In genomic region chr7:95319570-95319969, GRCh38 we compare ENCODE assay signal across 28 cellular contexts. TPM values are rescaled to one million over a fixed set of nuclear protein-coding genes. Genes with fewer than 3 reads are reported as not detected.
DNase-seq lines count a peak whose midpoint lies in the region; ATAC-seq, FAIRE-seq and TF ChIP-seq lines count a peak whose summit lies in the region.
"Had no signal": no experiment of that assay in that cellular context is flagged by ENCODE, and none has a peak within 500 bp of the region (broad histone marks: within the 10 kb centered on the region; RNA-seq: fewer than 3 reads in every experiment).

No MANE protein-coding gene starts in this region.

- no peaks in the 10 kb centered on the region for H3K36me3 Mint-ChIP-seq in glutamatergic neuron (ENCODE audit: unreplicated experiment)
- H3K36me3 Mint-ChIP-seq: CD14-positive monocyte; CD4-positive, alpha-beta memory T cell; CD4-positive, CD25-positive, alpha-beta regulatory T cell; CD8-positive, alpha-beta memory T cell had no signal

- TF ChIP-seq POLR2A in HepG2 (IDR thresholded peaks at IDR 0.05; ENCODE audit: insufficient read depth in 1 of 2, low read depth in 2 of 2, low read length in 2 of 2) (no peak), GM12878 (IDR thresholded peaks at IDR 0.05; ENCODE audit: low read depth, low read length) (no peak)

- ATAC-seq in HepG2 = no peak
- 0 out of 3 replicates have a peak, but pooled peaks have one; percentile 31 for ATAC-seq in GM12878
- no peak for ATAC-seq in GM18520 (IDR thresholded peaks at IDR 0.05; ENCODE audit: unreplicated experiment)

- SMC1A ChIA-PET in GM12878 (lab: Charles Lee; ENCODE audit: uncharacterized antibody, unreplicated experiment) = interaction anchor here (0.7 to 1.4 kb wide), 3 partner anchors 74 to 157 kb away, joined by 3 read pairs; no protein-coding TSS in a partner anchor

- no peak overlapping the region for H3K4me3 ChIP-seq in liver (ENCODE audit: low read depth in 1 of 3, low read length in 3 of 3)
- H3K4me3 ChIP-seq in HepG2 (replicated peaks in 1 of 3; ENCODE audit: insufficient read depth in 1 of 3, low read depth in 2 of 3, low read length in 3 of 3) = no peak overlapping the region
- H3K4me3 ChIP-seq in GM12878 = no peak overlapping the region
- H3K4me3 ChIP-seq: BLaER1 had no signal

- TF ChIP-seq RAD21 in liver (IDR thresholded peaks at IDR 0.05) (no peak), HepG2 (CRISPR knock-in tag; IDR thresholded peaks at IDR 0.05) (no peak), GM12878 (IDR thresholded peaks at IDR 0.05; ENCODE audit: insufficient read depth, low read depth, low read length) (no peak)

- H3K4me2 ChIP-seq in HepG2 (ENCODE audit: low read depth, low read length) (no peak overlapping the region), GM12878 (ENCODE audit: control insufficient read depth, insufficient read depth) (no peak overlapping the region)
- H3K4me2 ChIP-seq: BLaER1 had no signal

- no peaks in the 10 kb centered on the region for H3K9me3 ChIP-seq in liver (ENCODE audit: control insufficient read depth in 4 of 4, low read length in 3 of 4)
- H3K9me3 ChIP-seq in HepG2 (ENCODE audit: low read length) = no peaks in the 10 kb centered on the region
- H3K9me3 ChIP-seq in GM12878 (replicated peaks; ENCODE audit: control insufficient read depth, insufficient read depth, low read length) = no peaks in the 10 kb centered on the region
- H3K9me3 ChIP-seq: BE2C, BLaER1 had no signal

- no TSS peak for BruUV-seq in HepG2 (replicated peaks; lab: Mats Ljungman, UMichigan)
- BruUV-seq in GM12878 (replicated peaks; lab: Mats Ljungman, UMichigan) = no TSS peak

- FAIRE-seq in HepG2 (lab: Jason Lieb, UNC) = no peak
- FAIRE-seq in GM12878 (lab: Jason Lieb, UNC) = no peak
- FAIRE-seq: A204.1, G401.6 had no signal

- H3K27ac Mint-ChIP-seq in glutamatergic neuron (ENCODE audit: unreplicated experiment) = peak overlapping the region; percentile 99
- H3K27ac Mint-ChIP-seq: CD14-positive monocyte; CD4-positive, alpha-beta memory T cell; CD4-positive, CD25-positive, alpha-beta regulatory T cell; CD8-positive, alpha-beta memory T cell had no signal

- intact Hi-C loops in HepG2 (cut with micrococcal nuclease; ENCODE audit: unreplicated experiment) = no loop called here
- intact Hi-C loops in GM12878 (cut with micrococcal nuclease; ENCODE audit: unreplicated experiment) = loop anchor here (5.0 kb wide), 1 partner anchor 158 kb away; no protein-coding TSS in a partner anchor

- H3K36me3 ChIP-seq in liver (ENCODE audit: control insufficient read depth in 4 of 4, insufficient read depth in 3 of 4, low read depth in 1 of 4, low read length in 3 of 4) (peaks cover 0 to 9% (median 3%) of the 10 kb centered on the region in 4 donors), HepG2 (replicated peaks in 1 of 2; ENCODE audit: control insufficient read depth in 1 of 2, insufficient read depth in 2 of 2, low read length in 2 of 2) (no peaks in the 10 kb centered on the region), GM12878 (ENCODE audit: control insufficient read depth in 2 of 2, insufficient read depth in 2 of 2, low read length in 1 of 2) (no peaks in the 10 kb centered on the region)
- H3K36me3 ChIP-seq: BE2C, BLaER1 had no signal

- TF ChIP-seq CTCF in liver (IDR thresholded peaks at IDR 0.05; ENCODE audit: low read depth, low read length, missing input control) (no peak), HepG2 (CRISPR knock-in tag; IDR thresholded peaks at IDR 0.05) (no peak), GM12878 (IDR thresholded peaks at IDR 0.05 in 2 of 3, conservative IDR thresholded peaks at IDR 0.05 in 1 of 3; ENCODE audit: control insufficient read depth in 2 of 3, extremely low read depth in 1 of 3, insufficient read depth in 1 of 3, low read depth in 3 of 3, low read length in 3 of 3) (no peak), glutamatergic neuron (IDR thresholded peaks at IDR 0.05; ENCODE audit: partially characterized antibody, unreplicated experiment) (no peak)

- H3K9ac ChIP-seq in liver (ENCODE audit: low read depth in 1 of 2, low read length in 2 of 2) (peak overlapping the region in 1 of 2 donors; percentile 24), HepG2 (ENCODE audit: insufficient read depth, low read depth, low read length) (no peak overlapping the region), GM12878 (ENCODE audit: control insufficient read depth, insufficient read depth, low read length) (no peak overlapping the region)
- H3K9ac ChIP-seq: BLaER1 had no signal

- no peak overlapping the region for H2AFZ ChIP-seq in HepG2 (ENCODE audit: low read length)
- no peak overlapping the region for H2AFZ ChIP-seq in GM12878 (ENCODE audit: control insufficient read depth, low read depth, low read length)

- RAD21 ChIA-PET in GM12878 (lab: Charles Lee; ENCODE audit: unreplicated experiment) = no interaction called here

- CTCF ChIA-PET in HepG2 (lab: Yijun Ruan, JAX; ENCODE audit: low intra/inter-chr PET ratio, low total read pairs) (no interaction called here), GM12878 (lab: Yijun Ruan, JAX) (interaction anchor here (1.5 kb wide), 1 partner anchor 9 kb away, joined by 4 read pairs; no protein-coding TSS in a partner anchor)

- peaks cover 5% of the 10 kb centered on the region for H3K9me3 Mint-ChIP-seq in glutamatergic neuron (ENCODE audit: unreplicated experiment)
- H3K9me3 Mint-ChIP-seq: CD4-positive, alpha-beta memory T cell; CD8-positive, alpha-beta memory T cell had no signal

- H3K4me1 ChIP-seq in liver (ENCODE audit: control insufficient read depth in 4 of 4, insufficient read depth in 4 of 4, low read length in 3 of 4) = peaks cover 2 to 54% (median 46%) of the 10 kb centered on the region in 4 donors
- peaks cover 43% of the 10 kb centered on the region for H3K4me1 ChIP-seq in HepG2 (ENCODE audit: insufficient read depth, low read length)
- no peaks in the 10 kb centered on the region for H3K4me1 ChIP-seq in GM12878 (ENCODE audit: control insufficient read depth, insufficient read depth, low read length)
- H3K4me1 ChIP-seq: BE2C, BLaER1 had no signal

- H3K27ac ChIP-seq in liver (ENCODE audit: low read depth in 1 of 2, low read length in 2 of 2) = peak overlapping the region; percentile 70 to 85
- no peak overlapping the region for H3K27ac ChIP-seq in HepG2 (ENCODE audit: extremely low read length, insufficient read depth, low read length)
- H3K27ac ChIP-seq in GM12878 (ENCODE audit: control insufficient read depth, insufficient read depth) = no peak overlapping the region
- H3K27ac ChIP-seq: BLaER1 had no signal

- 95% methylated on average over 1 of the region's 1 CpG for WGBS in liver
- WGBS in HepG2 (ENCODE audit: low lambda C conversion rate) = 94% methylated on average over 1 of the region's 1 CpG
- WGBS in GM12878 (ENCODE audit: insufficient coverage, insufficient replicate concordance, low lambda C conversion rate, missing lambda C conversion rate) = 100% methylated on average over 1 of the region's 1 CpG

- DNase-seq in HepG2 (ENCODE audit: low spot score) = no peak
- DNase-seq in GM12878 (ENCODE audit: low read depth, low spot score) = no peak
- no peak for DNase-seq in glutamatergic neuron
- DNase-seq in NOMO-1 treated with DMSO at 0.1 percent for 48 hours (lab: John Stamatoyannopoulos, UW; ENCODE audit: unreplicated experiment) = no peak
- no peak for DNase-seq in EL
- DNase-seq: 8988T; ACHN; BE2C; C1 segment of cervical spinal cord; CD4-positive, alpha-beta memory T cell; CD4-positive, CD25-positive, alpha-beta regulatory T cell; CD8-positive, alpha-beta memory T cell; COR-L47; DMS 273 treated with DMSO at 0.1 percent for 48 hours; DMS153; DMS53; DMS79; DND-41; GF-D8 had no signal

- POLR2A ChIA-PET in HepG2 (lab: Yijun Ruan, JAX) (no interaction called here), GM12878 (lab: Charles Lee) (no interaction called here)

- H3K27me3 Mint-ChIP-seq in glutamatergic neuron (ENCODE audit: unreplicated experiment) = peaks cover 4% of the 10 kb centered on the region

- TF ChIP-seq EP300 in HepG2 (IDR thresholded peaks at IDR 0.05; ENCODE audit: low read depth in 2 of 2, low read length in 2 of 2) = no peak
- TF ChIP-seq EP300 in HepG2 (CRISPR knock-in tag; IDR thresholded peaks at IDR 0.05; ENCODE audit: borderline replicate concordance) = no peak
- TF ChIP-seq EP300 in GM12878 (IDR thresholded peaks at IDR 0.05; ENCODE audit: borderline replicate concordance in 1 of 2, control insufficient read depth in 1 of 2, low read depth in 2 of 2, low read length in 2 of 2) = no peak

- H3K27me3 ChIP-seq in liver (ENCODE audit: control insufficient read depth in 4 of 4, insufficient read depth in 4 of 4, low read length in 3 of 4) = no peaks in the 10 kb centered on the region
- H3K27me3 ChIP-seq in HepG2 (ENCODE audit: control insufficient read depth in 1 of 2, insufficient read depth in 2 of 2, low read length in 2 of 2) = no peaks in the 10 kb centered on the region; a peak in 1 of 5 replicates
- no peaks in the 10 kb centered on the region for H3K27me3 ChIP-seq in GM12878 (replicated peaks in 1 of 2; ENCODE audit: control insufficient read depth in 2 of 2, insufficient read depth in 2 of 2, low read length in 1 of 2)
- H3K27me3 ChIP-seq: BLaER1 had no signal

- H3K79me2 ChIP-seq in HepG2 (ENCODE audit: insufficient read depth, low read length) = no peaks in the 10 kb centered on the region
- no peaks in the 10 kb centered on the region for H3K79me2 ChIP-seq in GM12878 (ENCODE audit: control insufficient read depth, insufficient read depth, low read length)

- in situ Hi-C loops in HepG2 (cut with HindIII; ENCODE audit: extremely low pct_ligation_motif_present, low pct_unique_long_range_greater_than_20kb) (no loop called here), GM12878 (cut with MboI) (no loop called here)

- H3K4me3 Mint-ChIP-seq in glutamatergic neuron (ENCODE audit: unreplicated experiment) = no peak overlapping the region
- H3K4me3 Mint-ChIP-seq: CD14-positive monocyte; CD4-positive, alpha-beta memory T cell; CD4-positive, CD25-positive, alpha-beta regulatory T cell; CD8-positive, alpha-beta memory T cell had no signal

- H4K20me1 ChIP-seq in HepG2 (ENCODE audit: insufficient read depth, low read length) (no peaks in the 10 kb centered on the region), GM12878 (ENCODE audit: control insufficient read depth, insufficient read depth) (no peaks in the 10 kb centered on the region)
- H4K20me1 ChIP-seq: BLaER1 had no signal

- peaks cover 32% of the 10 kb centered on the region for H3K4me1 Mint-ChIP-seq in glutamatergic neuron (ENCODE audit: low read depth, unreplicated experiment)
- H3K4me1 Mint-ChIP-seq: CD14-positive monocyte; CD4-positive, alpha-beta memory T cell had no signal

RNA-seq across cellular contexts. Expression of gene PON1, which starts 4.8 kb away (rescaled TPM):
- total RNA-seq in liver (100 to 1,000 TPM in 1 of 2 donors, 10 to 100 TPM in 1; 54.8 to 190 TPM), HepG2 (2016; rRNA removed; fragmentation: Illumina TruSeq; extraction: Trizol) (0.27 TPM in 1 of 2 replicates, not detected in the other), GM12878 (2014; rRNA removed) (not detected in 2 replicates), GM12878 (2014; rRNA removed; fragmentation: Illumina TruSeq; extraction: Trizol) (not detected in 2 replicates), GM12878 (2021) (0.26 and 0.40 TPM in 2 replicates), glutamatergic neuron (ENCODE audit: unreplicated experiment) (1.1 TPM)
- polyA plus RNA-seq in liver (1,000 to 10,000 TPM in 1 of 2 donors, 100 to 1,000 TPM in 1; 224 to 1,101 TPM), HepG2 (2011; rRNA removed) (0.57 and 0.63 TPM in 2 replicates), GM12878 (2011; rRNA removed) (0.14 and 0.62 TPM in 2 replicates), GM12878 (2014; fragmentation: Illumina TruSeq; extraction: Trizol) (0.24 TPM in 1 of 2 replicates, not detected in the other), GM12878 (2014; fragmentation: Nextera tagmentation; extraction: Ambion mirVana) (under 1 TPM; 0.10 to 0.22 TPM), GM12878 (2014; rRNA removed) (0.26 TPM in 1 of 2 replicates, not detected in the other), GM12878 (2016; fragmentation: Nextera tagmentation; extraction: Ambion mirVana) (not detected)
- total RNA-seq in HepG2 (2016; cell fraction: cytosol; rRNA removed; fragmentation: Illumina TruSeq; extraction: Trizol; ENCODE audit: low read depth) = 0.20 TPM in 1 of 2 replicates, not detected in the other
- 0.25 and 0.30 TPM in 2 replicates for total RNA-seq in HepG2 (2016; cell fraction: insoluble cytoplasmic fraction; rRNA removed; fragmentation: Illumina TruSeq; extraction: Trizol)
- total RNA-seq in HepG2 (2016; cell fraction: membrane; rRNA removed; fragmentation: Illumina TruSeq; extraction: Trizol) = 0.25 and 0.48 TPM in 2 replicates
- 1.1 and 1.4 TPM in 2 replicates for total RNA-seq in HepG2 (2016; cell fraction: nucleus; rRNA removed; fragmentation: Illumina TruSeq; extraction: Trizol)
- polyA plus RNA-seq in HepG2 (2011; cell fraction: cytosol; rRNA removed) = 0.17 and 0.45 TPM in 2 replicates
- polyA plus RNA-seq in HepG2 (2011; cell fraction: nucleus; rRNA removed) = 0.08 and 0.21 TPM in 2 replicates
- 0.31 and 0.91 TPM in 2 replicates for polyA plus RNA-seq in HepG2 (2012)
- 0.20 and 0.59 TPM in 2 replicates for polyA plus RNA-seq in HepG2 (2016; cell fraction: cytosol; fragmentation: Illumina TruSeq; extraction: Trizol; ENCODE audit: low read depth)
- 0.09 and 0.84 TPM in 2 replicates for polyA plus RNA-seq in HepG2 (2016; cell fraction: insoluble cytoplasmic fraction; fragmentation: Illumina TruSeq; extraction: Trizol; ENCODE audit: low read depth)
- 0.81 TPM in 1 of 2 replicates, not detected in the other for polyA plus RNA-seq in HepG2 (2016; cell fraction: membrane; fragmentation: Illumina TruSeq; extraction: Trizol; ENCODE audit: low read depth)
- polyA plus RNA-seq in HepG2 (2016; cell fraction: nucleus; fragmentation: Illumina TruSeq; extraction: Trizol; ENCODE audit: insufficient read depth, low read depth) = 0.39 and 1.5 TPM in 2 replicates
- 0.23 and 0.44 TPM in 2 replicates for polyA minus RNA-seq in HepG2 (2011; rRNA and poly(A)+ RNA removed; ENCODE audit: low replicate concordance)
- not detected in 2 replicates for polyA minus RNA-seq in HepG2 (2011; cell fraction: cytosol; rRNA and poly(A)+ RNA removed)
- polyA minus RNA-seq in HepG2 (2011; cell fraction: nucleus; rRNA and poly(A)+ RNA removed) = 0.25 and 0.52 TPM in 2 replicates
- 1.2 TPM in 1 of 2 replicates, not detected in the other for total RNA-seq in GM12878 (2013; cell fraction: nucleolus; rRNA removed)
- polyA plus RNA-seq in GM12878 (2011; ENCODE audit: low read depth) = not detected
- 0.10 and 0.18 TPM in 2 replicates for polyA plus RNA-seq in GM12878 (2011; cell fraction: cytosol; rRNA removed)
- 0.51 and 0.89 TPM in 2 replicates for polyA plus RNA-seq in GM12878 (2011; cell fraction: nucleus; rRNA removed)
- not detected in 2 replicates for polyA plus RNA-seq in GM12878 (2012)
- not detected in 2 replicates for polyA minus RNA-seq in GM12878 (2011; rRNA and poly(A)+ RNA removed)
- polyA minus RNA-seq in GM12878 (2011; cell fraction: cytosol; rRNA and poly(A)+ RNA removed) = not detected in 2 replicates
- not detected in 2 replicates for polyA minus RNA-seq in GM12878 (2011; cell fraction: nucleus; rRNA and poly(A)+ RNA removed)
- total RNA-seq: A673; CD4-positive, alpha-beta memory T cell; CD4-positive, CD25-positive, alpha-beta regulatory T cell; CD8-positive, alpha-beta memory T cell; Daoy had no signal
- polyA plus RNA-seq: AG04450; CD14-positive monocyte; CD4-positive, alpha-beta memory T cell; CD4-positive, CD25-positive, alpha-beta regulatory T cell; CD8-positive, alpha-beta memory T cell had no signal

Comparison
In these comparisons a context has a peak if more than half of its experiments do, and no peak if none do; other contexts are left out.
1. H3K27ac ChIP-seq: peak in liver (2 of 2); none in HepG2 (single experiment) and GM12878 (single experiment).
2. RNA of gene PON1, which starts 4.8 kb away (total RNA-seq): 54.8 to 190 TPM in liver; 1.1 TPM in glutamatergic neuron (single experiment), 0.20 to 1.4 TPM in HepG2 and 0.26 to 1.2 TPM in GM12878; every median in the first group is over 10 times any median in the second.